3 cellular contexts compared by ENCODE assay signal in the genomic region with DNA sequence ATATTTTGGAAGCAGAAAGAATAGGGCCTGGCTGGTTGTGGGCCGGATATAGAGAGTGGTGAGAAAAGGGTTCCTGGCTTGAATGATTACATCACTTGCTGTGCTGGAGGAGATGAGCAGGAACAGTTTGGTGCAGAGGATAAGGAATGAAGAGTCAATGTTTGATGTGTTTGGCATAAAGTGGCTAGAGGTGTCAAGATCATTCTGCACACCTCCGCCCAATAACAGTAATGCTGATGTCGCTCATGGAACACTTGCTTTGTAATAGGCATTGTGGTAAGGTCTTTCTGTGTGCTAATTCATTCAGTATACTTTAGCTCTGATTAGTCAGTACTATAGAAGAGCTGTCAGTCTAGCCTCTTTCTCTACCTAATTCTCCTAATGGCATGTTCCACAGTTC.
"Had no signal": no experiment of that assay in that cellular context is flagged by ENCODE, and none has a peak within 500 bp of the region (broad histone marks: within the 10 kb centered on the region; RNA-seq: fewer than 3 reads in every experiment).

No MANE protein-coding gene starts in this region.

- ATAC-seq: GM12878 had no signal

- H3K4me3 ChIP-seq: GM12878 had no signal

- DNase-seq: GDM1, GF-D8 had no signal
